ENCODE assay signal across 14 cellular contexts in genomic region chr4:169437299-169438047, GRCh38.
DNase-seq lines count a peak whose midpoint lies in the region; ATAC-seq and TF ChIP-seq lines count a peak whose summit lies in the region.
"Had no signal": no experiment of that assay in that cellular context is flagged by ENCODE, and none has a peak within 500 bp of the region (broad histone marks: within the 10 kb centered on the region; RNA-seq: fewer than 3 reads in every experiment).

No MANE protein-coding gene starts in this region.

- TF ChIP-seq POLR2A in GM18505 (IDR thresholded peaks at IDR 0.05; ENCODE audit: borderline replicate concordance, extremely low read depth, insufficient read depth, insufficient read length): peak; percentile 52

- ATAC-seq in GM18505 (IDR thresholded peaks at IDR 0.05; ENCODE audit: unreplicated experiment) (peak; percentile 90), GM19467 (IDR thresholded peaks at IDR 0.05; ENCODE audit: unreplicated experiment) (peak; percentile 90), HG02970 (IDR thresholded peaks at IDR 0.05; ENCODE audit: low FRiP score, unreplicated experiment) (peak; percentile 73)
- ATAC-seq: K562, left lung, upper lobe of right lung had no signal

- peak; percentile 33 for DNase-seq in NCI-H526 treated with DMSO at 0.1 percent for 48 hours (lab: John Stamatoyannopoulos, UW)
- no peak for DNase-seq in NOMO-1 treated with dmso at 0.1 percent for 144 hours (lab: John Stamatoyannopoulos, UW; ENCODE audit: unreplicated experiment)
- no peak for DNase-seq in NCI-H345 treated with DMSO at 0.1 percent for 48 hours (lab: John Stamatoyannopoulos, UW; ENCODE audit: unreplicated experiment)
- no peak for DNase-seq in SHP77 (lab: John Stamatoyannopoulos, UW)
- DNase-seq in coronary artery (ENCODE audit: low spot score): no peak
- DNase-seq: activated T-cell treated with anti-CD3 and anti-CD28 coated beads for 4 hours, C1 segment of cervical spinal cord, left lung, NCI-H446 treated with DMSO at 0.1 percent for 48 hours, upper lobe of right lung had no signal

- no peak overlapping the region for H3K27ac ChIP-seq in coronary artery
- H3K27ac ChIP-seq: left lung, upper lobe of right lung had no signal

- no peak overlapping the region for H3K4me3 ChIP-seq in coronary artery
- H3K4me3 ChIP-seq: K562, left lung, upper lobe of right lung had no signal

- TF ChIP-seq CTCF in coronary artery (IDR thresholded peaks at IDR 0.05): no peak
